11 cellular contexts compared by ENCODE assay signal in the genomic region with DNA sequence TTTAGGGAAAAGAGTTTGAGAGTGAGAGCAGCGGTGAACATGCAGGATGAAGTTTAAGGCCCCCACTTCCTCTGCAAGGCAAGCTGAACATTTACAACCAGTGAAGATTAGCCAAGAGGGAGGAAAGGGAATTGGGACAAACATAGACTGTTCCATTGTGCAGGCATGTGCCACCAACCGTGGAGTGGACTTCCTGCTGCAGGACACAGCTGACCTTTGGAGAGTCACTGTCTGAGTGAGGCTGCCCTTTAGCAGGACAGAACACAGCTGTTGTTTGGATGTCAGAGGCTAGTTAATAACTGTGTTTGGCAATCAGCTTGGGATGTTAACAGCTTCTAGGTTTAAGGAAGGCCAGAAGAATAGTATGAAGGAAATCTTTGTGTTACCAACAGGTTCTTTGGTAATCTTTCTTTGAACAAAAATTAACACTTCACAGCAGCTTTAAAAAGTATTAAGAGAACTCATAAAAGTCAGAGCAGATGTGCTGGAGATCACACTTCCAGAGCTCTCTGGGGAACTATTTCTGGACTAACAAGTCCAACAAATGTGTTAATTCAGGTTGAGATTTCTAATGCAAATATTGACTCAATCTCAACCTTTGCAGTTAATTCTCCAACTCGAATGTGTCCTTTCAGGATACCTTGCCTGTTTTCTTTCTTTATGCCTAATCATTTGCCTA. TPM values are rescaled to one million over a fixed set of nuclear protein-coding genes. Genes with fewer than 3 reads are reported as not detected.
A peak's percentile ranks its signal among the peaks of the same experiment; 100 is the strongest.
DNase-seq lines count a peak whose midpoint lies in the region; ATAC-seq and TF ChIP-seq lines count a peak whose summit lies in the region.
"Had no signal": no experiment of that assay in that cellular context is flagged by ENCODE, and none has a peak within 500 bp of the region (broad histone marks: within the 10 kb centered on the region; RNA-seq: fewer than 3 reads in every experiment).

No MANE protein-coding gene starts in this region.

- peak; percentile 21 for DNase-seq in EH (ENCODE audit: low read depth)
- DNase-seq in amniotic epithelial cell (ENCODE audit: low read depth) = peak; percentile 7
- peak; percentile 60 for DNase-seq in left ventricle myocardium superior
- peak; percentile 43 to 78 for DNase-seq in psoas muscle
- DNase-seq in EL = no peak
- DNase-seq in NCI-H2081 treated with DMSO at 0.1 percent for 48 hours (lab: John Stamatoyannopoulos, UW) = no peak
- DNase-seq: activated CD4-positive, alpha-beta T cell treated with anti-CD3 and anti-CD28 coated beads, Interleukin-2, amount 10 ng/mL, durations not matched to agents 24 days and 14 days; DMS79 treated with DMSO at 0.1 percent for 48 hours had no signal

- ATAC-seq in left ventricle myocardium superior (peak; percentile 94), psoas muscle (peak; percentile 87 to 98 (median 97)), GM19397 (IDR thresholded peaks at IDR 0.05; ENCODE audit: unreplicated experiment) (no peak), GM21825 (IDR thresholded peaks at IDR 0.05; ENCODE audit: unreplicated experiment) (no peak)

- no peaks in the 10 kb centered on the region for H3K9me3 ChIP-seq in psoas muscle
- H3K9me3 ChIP-seq: ascending aorta had no signal

- no peak overlapping the region for H3K4me3 ChIP-seq in psoas muscle
- H3K4me3 ChIP-seq: ascending aorta had no signal

- intact Hi-C loops in left ventricle myocardium superior (cut with micrococcal nuclease) (no loop called here), psoas muscle (cut with DNase I) (no loop called here)

- TF ChIP-seq CTCF in psoas muscle (IDR thresholded peaks at IDR 0.05) = no peak

- peak overlapping the region; percentile 62 for H3K27ac ChIP-seq in psoas muscle
- H3K27ac ChIP-seq: ascending aorta had no signal

- no peaks in the 10 kb centered on the region for H3K27me3 ChIP-seq in psoas muscle (ENCODE audit: insufficient read depth in 3 of 3, low read length in 2 of 3)
- H3K27me3 ChIP-seq: ascending aorta had no signal

- 18 to 20% (median 19%) methylated on average over 3 of the region's 3 CpGs for WGBS in psoas muscle, 3 donors

- peaks cover 19% of the 10 kb centered on the region for H3K4me1 ChIP-seq in psoas muscle

- no peaks in the 10 kb centered on the region for H3K36me3 ChIP-seq in psoas muscle (ENCODE audit: insufficient read depth in 1 of 2, low read depth in 1 of 2)
- H3K36me3 ChIP-seq: ascending aorta had no signal

RNA-seq across cellular contexts. Expression of a gene that starts 31.4 kb away (rescaled TPM):
- total RNA-seq in left ventricle myocardium superior = 53.8 TPM
- 10 to 100 TPM in 2 of 4 donors, 1 to 10 TPM in 2; 6.8 to 24.6 (median 9.9) TPM for total RNA-seq in psoas muscle
- 1 to 10 TPM; 2.7 to 4.4 (median 4.3) TPM for polyA plus RNA-seq in psoas muscle

Comparison
In these comparisons a context has a peak if more than half of its experiments do, and no peak if none do; other contexts are left out.
1. DNase-seq: peak in EH (single experiment), amniotic epithelial cell (single experiment), left ventricle myocardium superior (single experiment) and psoas muscle (2 of 2); none in EL (single experiment) and NCI-H2081 treated with DMSO at 0.1 percent for 48 hours (single experiment).
2. ATAC-seq: peak in left ventricle myocardium superior (single experiment) and psoas muscle (4 of 4); none in GM19397 (single experiment) and GM21825 (single experiment).